ENCODE assay signal across 8 cellular contexts in the genomic region with DNA sequence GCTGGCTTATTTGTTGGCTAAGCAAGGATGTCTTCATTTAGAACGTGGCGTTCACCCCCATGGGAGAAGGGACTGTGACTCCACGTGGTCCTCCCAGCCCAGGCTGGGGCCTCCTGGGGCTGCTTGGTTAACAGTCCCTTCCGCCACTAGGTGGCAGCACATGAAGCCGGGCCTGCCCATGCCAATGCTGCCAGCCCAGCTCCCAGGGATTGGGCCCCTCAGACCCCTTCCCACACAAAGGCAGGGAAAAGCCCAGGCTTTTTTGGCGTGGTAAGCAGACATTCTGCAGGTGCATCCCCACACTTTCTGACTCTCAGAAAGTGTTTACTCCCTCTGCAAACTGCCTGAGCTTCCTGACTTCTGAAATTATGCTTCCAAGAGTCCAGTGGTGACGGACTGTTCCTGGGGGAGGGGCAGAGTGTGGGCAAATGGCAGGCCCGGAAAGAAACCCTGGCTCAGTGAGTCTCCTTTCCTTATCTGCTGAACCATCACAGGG. TPM values are rescaled to one million over a fixed set of nuclear protein-coding genes. Genes with fewer than 3 reads are reported as not detected.
DNase-seq lines count a peak whose midpoint lies in the region; ATAC-seq and TF ChIP-seq lines count a peak whose summit lies in the region.

No MANE protein-coding gene starts in this region.

- no peak overlapping the region for H2BK120ac ChIP-seq in mesenchymal stem cell (ENCODE audit: low read depth, low read length)

- H3K4me1 ChIP-seq in mesenchymal stem cell (ENCODE audit: control insufficient read depth, insufficient read depth, low read depth, low read length): peaks cover 20% of the 10 kb centered on the region

- H3K4me1 Mint-ChIP-seq in activated CD8-positive, alpha-beta T cell treated with anti-CD3 and anti-CD28 coated beads for 36 hours (ENCODE audit: low read depth): peaks cover 41% of the 10 kb centered on the region

- H2AK5ac ChIP-seq in mesenchymal stem cell (ENCODE audit: low read length, severe bottlenecking): no peak overlapping the region

- H3K23ac ChIP-seq in mesenchymal stem cell (ENCODE audit: low read length in 2 of 2): no peak overlapping the region

- POLR2A ChIA-PET in activated CD8-positive, alpha-beta T cell treated with anti-CD3 and anti-CD28 coated beads for 36 hours (lab: Charles Lee): interaction anchor here (1.1 to 2.8 kb wide), 2 partner anchors 11 to 134 kb away, joined by 3 to 9 read pairs; no protein-coding TSS in a partner anchor

- no peak overlapping the region for H4K91ac ChIP-seq in mesenchymal stem cell (ENCODE audit: low read length)

- no peak overlapping the region for H3K4me2 ChIP-seq in mesenchymal stem cell (ENCODE audit: low read length, poor library complexity, severe bottlenecking)

- no peaks in the 10 kb centered on the region for H3K9me3 Mint-ChIP-seq in activated CD8-positive, alpha-beta T cell treated with anti-CD3 and anti-CD28 coated beads for 36 hours

- no peak overlapping the region for H3K27ac ChIP-seq in mesenchymal stem cell (ENCODE audit: low read length, poor library complexity, severe bottlenecking)

- peaks cover 0 to 3% of the 10 kb centered on the region in 2 experiments for H3K27me3 ChIP-seq in mesenchymal stem cell (ENCODE audit: control insufficient read depth in 1 of 2, insufficient read depth in 1 of 2, low read length in 2 of 2)

- peak overlapping the region; percentile 68 for H3K27ac Mint-ChIP-seq in activated CD8-positive, alpha-beta T cell treated with anti-CD3 and anti-CD28 coated beads for 36 hours

- ATAC-seq in activated CD8-positive, alpha-beta T cell treated with anti-CD3 and anti-CD28 coated beads for 36 hours: peak; percentile 25
- ATAC-seq in HG03565 (IDR thresholded peaks at IDR 0.05; ENCODE audit: unreplicated experiment): no peak

- intact Hi-C loops in activated CD8-positive, alpha-beta T cell treated with anti-CD3 and anti-CD28 coated beads for 36 hours (cut with micrococcal nuclease): no loop called here

- peak overlapping the region; percentile 24 for H3K4me3 Mint-ChIP-seq in activated CD8-positive, alpha-beta T cell treated with anti-CD3 and anti-CD28 coated beads for 36 hours

- no peak overlapping the region for H3K14ac ChIP-seq in mesenchymal stem cell (ENCODE audit: low read length in 2 of 2)

- no peak overlapping the region for H3K4me3 ChIP-seq in mesenchymal stem cell (ENCODE audit: insufficient read depth in 1 of 2, low read depth in 1 of 2, low read length in 2 of 2)

- H3K4ac ChIP-seq in mesenchymal stem cell (ENCODE audit: low read depth in 1 of 2, low read length in 2 of 2): no peak overlapping the region

- peaks cover 41% of the 10 kb centered on the region for H3K36me3 Mint-ChIP-seq in activated CD8-positive, alpha-beta T cell treated with anti-CD3 and anti-CD28 coated beads for 36 hours (ENCODE audit: low read depth)

- H3K9me3 ChIP-seq in mesenchymal stem cell (ENCODE audit: control insufficient read depth, low read length): no peaks in the 10 kb centered on the region

- peak; percentile 91 for TF ChIP-seq CTCF in GM12874 (IDR thresholded peaks at IDR 0.05; ENCODE audit: insufficient read depth, low read depth, low read length)
- TF ChIP-seq CTCF in activated CD8-positive, alpha-beta T cell treated with anti-CD3 and anti-CD28 coated beads for 36 hours (IDR thresholded peaks at IDR 0.05): peak; percentile 95

- H2AFZ ChIP-seq in mesenchymal stem cell (ENCODE audit: low read depth, low read length): no peak overlapping the region

- no peak overlapping the region for H4K8ac ChIP-seq in mesenchymal stem cell (ENCODE audit: low read length)

- no peak overlapping the region for H3K18ac ChIP-seq in mesenchymal stem cell (ENCODE audit: low read depth in 1 of 2, low read length in 2 of 2)

- no peaks in the 10 kb centered on the region for H3K27me3 Mint-ChIP-seq in activated CD8-positive, alpha-beta T cell treated with anti-CD3 and anti-CD28 coated beads for 36 hours

- peak overlapping the region; percentile 89 for H3K9ac ChIP-seq in mesenchymal stem cell (ENCODE audit: low read length)

- H2BK12ac ChIP-seq in mesenchymal stem cell (ENCODE audit: low read length in 2 of 2): no peak overlapping the region

- no peak overlapping the region for H2BK5ac ChIP-seq in mesenchymal stem cell (ENCODE audit: low read depth, low read length, poor library complexity, severe bottlenecking)

- H2BK15ac ChIP-seq in mesenchymal stem cell (ENCODE audit: low read depth, poor library complexity, severe bottlenecking): no peak overlapping the region

- H3K79me1 ChIP-seq in mesenchymal stem cell (replicated peaks; ENCODE audit: low read length, poor library complexity, severe bottlenecking): peaks cover 48% of the 10 kb centered on the region

- WGBS in mesenchymal stem cell: 19% methylated on average over 8 of the region's 8 CpGs

- CTCF ChIA-PET in activated CD8-positive, alpha-beta T cell treated with anti-CD3 and anti-CD28 coated beads for 36 hours (lab: Charles Lee): interaction anchor here (0.8 to 5.8 kb wide), 29 partner anchors 9 to 462 kb away, joined by 3 to 130 read pairs (median 6); partner anchors contain the start of genes APOBEC3B and SUN2

- DNase-seq in 8988T: peak; percentile 94
- peak; percentile 46 for DNase-seq in NCI-H510A treated with DMSO at 0.1 percent for 48 hours (lab: John Stamatoyannopoulos, UW)
- DNase-seq in activated CD8-positive, alpha-beta T cell treated with anti-CD3 and anti-CD28 coated beads for 36 hours: peak; percentile 91
- DNase-seq in effector CD4-positive, alpha-beta T cell: peak; percentile 85
- peak; percentile 76 for DNase-seq in mesenchymal stem cell
- peak; percentile 59 to 76 for DNase-seq in stimulated activated CD8-positive, alpha-beta memory T cell treated with anti-CD3 and anti-CD28 coated beads, Interleukin-2, amount 100 ng/mL, for 1 hour (ENCODE audit: low read depth in 2 of 2)

- H3K36me3 ChIP-seq in mesenchymal stem cell (ENCODE audit: control insufficient read depth in 1 of 2, insufficient read depth in 2 of 2, low read depth in 1 of 2, low read length in 2 of 2): peaks cover 44 to 52% of the 10 kb centered on the region in 2 experiments

RNA-seq across cellular contexts. Expression of gene CBX6, which starts 3.1 kb away (rescaled TPM):
- 10 to 100 TPM; 97.7 to 99.4 TPM for total RNA-seq in activated CD8-positive, alpha-beta T cell treated with anti-CD3 and anti-CD28 coated beads for 36 hours
- polyA plus RNA-seq in mesenchymal stem cell (2013, experiment 1 of 2): 39.2 TPM
- polyA plus RNA-seq in mesenchymal stem cell (2013, experiment 2 of 2): 38.5 TPM

RNA-seq across cellular contexts. Expression of gene NPTXR, which starts 25.1 kb away (rescaled TPM):
- under 1 TPM; 0.69 to 0.83 TPM for total RNA-seq in activated CD8-positive, alpha-beta T cell treated with anti-CD3 and anti-CD28 coated beads for 36 hours
- polyA plus RNA-seq in mesenchymal stem cell (2013, experiment 1 of 2): 1.9 TPM
- 1.9 TPM for polyA plus RNA-seq in mesenchymal stem cell (2013, experiment 2 of 2)
